8 cellular contexts compared by ENCODE assay signal in genomic region chr7:87628780-87629569, GRCh38. TPM values are rescaled to one million over a fixed set of nuclear protein-coding genes. Genes with fewer than 3 reads are reported as not detected.
A peak's percentile ranks its signal among the peaks of the same experiment; 100 is the strongest.
DNase-seq lines count a peak whose midpoint lies in the region; ATAC-seq and TF ChIP-seq lines count a peak whose summit lies in the region.

No MANE protein-coding gene starts in this region.

- peak; percentile 19 for DNase-seq in GM10248 (ENCODE audit: extremely low spot score)
- peak; percentile 16 to 42 for DNase-seq in NCI-H1930 (lab: John Stamatoyannopoulos, UW)
- DNase-seq in activated T-cell treated with anti-CD3 and anti-CD28 coated beads for 48 hours (ENCODE audit: low read depth), result peak; percentile 9
- DNase-seq in mucosa of gallbladder (ENCODE audit: low spot score), result peak; percentile 23
- no peak for DNase-seq in NCI-H1436 (lab: John Stamatoyannopoulos, UW)

- H3K36me3 ChIP-seq in esophagus (ENCODE audit: control insufficient read depth in 2 of 2, insufficient read depth in 2 of 2, low read length in 1 of 2) (no peaks in the 10 kb centered on the region), subcutaneous abdominal adipose tissue (ENCODE audit: control insufficient read depth in 5 of 5, insufficient read depth in 5 of 5, low read length in 5 of 5) (no peaks in the 10 kb centered on the region)

- H3K27me3 ChIP-seq in esophagus (ENCODE audit: control insufficient read depth in 1 of 2, insufficient read depth in 2 of 2, low read length in 2 of 2) (no peaks in the 10 kb centered on the region), subcutaneous abdominal adipose tissue (ENCODE audit: control insufficient read depth in 5 of 5, insufficient read depth in 4 of 5, low read length in 5 of 5) (peaks cover 0 to 4% (median 0%) of the 10 kb centered on the region in 5 donors)

- POLR2A ChIA-PET in GM10248 (lab: Yijun Ruan, JAX), result interaction anchor here (1.1 kb wide), 1 partner anchor 153 kb away, joined by 3 read pairs; the partner anchor contains the start of gene ABCB4

- H3K4me1 ChIP-seq in esophagus (ENCODE audit: control insufficient read depth in 2 of 2, insufficient read depth in 2 of 2, low read length in 1 of 2) (peaks cover 5 to 7% of the 10 kb centered on the region in 2 donors), subcutaneous abdominal adipose tissue (ENCODE audit: control insufficient read depth in 5 of 5, insufficient read depth in 5 of 5, low read length in 5 of 5) (peaks cover 2 to 21% (median 18%) of the 10 kb centered on the region in 5 donors)

- CTCF ChIA-PET in GM10248 (lab: Yijun Ruan, JAX), result interaction anchor here (1.2 kb wide), 1 partner anchor 13 kb away, joined by 4 read pairs; no protein-coding TSS in a partner anchor

- H3K9me3 ChIP-seq in esophagus (ENCODE audit: control insufficient read depth in 2 of 2, insufficient read depth in 1 of 2, low read depth in 1 of 2, low read length in 1 of 2) (peaks cover 0 to 3% of the 10 kb centered on the region in 2 donors), subcutaneous abdominal adipose tissue (ENCODE audit: control insufficient read depth in 5 of 5, low read length in 5 of 5) (no peaks in the 10 kb centered on the region)

- no peak for ATAC-seq in HG03521 (IDR thresholded peaks at IDR 0.05; ENCODE audit: unreplicated experiment)

- H3K27ac ChIP-seq in esophagus (ENCODE audit: low read depth in 2 of 2, low read length in 1 of 2) (no peak overlapping the region), subcutaneous abdominal adipose tissue (ENCODE audit: low read depth, low read length) (no peak overlapping the region)

- TF ChIP-seq CTCF in GM10248 (IDR thresholded peaks at IDR 0.05; ENCODE audit: control extremely low read depth, extremely low read depth, low read depth, missing control alignments), result no peak

- 5 to 6% methylated on average over 34 to 39 of the region's 39 CpGs for WGBS in esophagus, 2 donors

- H3K4me3 ChIP-seq in esophagus (ENCODE audit: low read depth in 1 of 2, low read length in 2 of 2), result peak overlapping the region; percentile 61 to 67
- H3K4me3 ChIP-seq in subcutaneous abdominal adipose tissue (ENCODE audit: low read depth in 1 of 5, low read length in 5 of 5), result peak overlapping the region; percentile 69 to 91 (median 75)

- H3K9ac ChIP-seq in subcutaneous abdominal adipose tissue (ENCODE audit: low read length in 5 of 5), result peak overlapping the region in 4 of 5 donors; percentile 27 to 73 (median 51)

RNA-seq across cellular contexts. Expression of gene RUNDC3B, which starts 0.8 kb away (rescaled TPM):
- polyA plus RNA-seq in esophagus, result under 1 TPM; 0.31 to 0.36 TPM
- total RNA-seq in mucosa of gallbladder, result 3.4 TPM

RNA-seq across cellular contexts. Expression of gene ABCB1, which starts 28.3 kb away (rescaled TPM):
- 1 to 10 TPM; 1.6 to 1.7 TPM for polyA plus RNA-seq in esophagus
- total RNA-seq in mucosa of gallbladder, result 181 TPM
